13 cellular contexts compared by ENCODE assay signal in genomic region chr6:170561550-170561949, GRCh38. TPM values are rescaled to one million over a fixed set of nuclear protein-coding genes. Genes with fewer than 3 reads are reported as not detected.
A peak's percentile ranks its signal among the peaks of the same experiment; 100 is the strongest.
DNase-seq lines count a peak whose midpoint lies in the region; ATAC-seq and TF ChIP-seq lines count a peak whose summit lies in the region.
"Had no signal": no experiment of that assay in that cellular context is flagged by ENCODE, and none has a peak within 500 bp of the region (broad histone marks: within the 10 kb centered on the region; RNA-seq: fewer than 3 reads in every experiment).

No MANE protein-coding gene starts in this region.

- DNase-seq in DMS53 treated with DMSO at 0.1 percent for 48 hours (lab: John Stamatoyannopoulos, UW; ENCODE audit: unreplicated experiment) (peak; percentile 32), neuronal stem cell (ENCODE audit: low spot score) (no peak), epidermal melanocyte (ENCODE audit: insufficient read length, low spot score) (no peak)
- no peak for DNase-seq in activated naive CD4-positive, alpha-beta T cell (lab: John Stamatoyannopoulos, UW)
- DNase-seq: BE2C; CD8-positive, alpha-beta T cell; COR-L47; DMS153; GF-D8 had no signal

- H2AK5ac ChIP-seq in neuronal stem cell (ENCODE audit: low read depth, low read length) = no peak overlapping the region

- H3K4ac ChIP-seq in neuronal stem cell (ENCODE audit: low read length) = no peak overlapping the region

- TF ChIP-seq CTCF in VCaP (conservative IDR thresholded peaks at IDR 0.05) = no peak

- peak overlapping the region; percentile 73 for H3K27ac ChIP-seq in VCaP
- no peak overlapping the region for H3K27ac ChIP-seq in neuronal stem cell (replicated peaks; ENCODE audit: low read length)
- H3K27ac ChIP-seq: A549 had no signal

- no peak overlapping the region for H3K18ac ChIP-seq in neuronal stem cell (ENCODE audit: low read length)

- H4K91ac ChIP-seq in neuronal stem cell (ENCODE audit: low read depth, low read length, poor library complexity) = no peak overlapping the region

- H3K23ac ChIP-seq in neuronal stem cell (ENCODE audit: low read depth, low read length, poor library complexity) = no peak overlapping the region

- H3K9ac ChIP-seq in neuronal stem cell (ENCODE audit: low read depth, low read length, poor library complexity) = peak overlapping the region; percentile 35

- H3K14ac ChIP-seq in neuronal stem cell (ENCODE audit: low read length) = no peak overlapping the region

- H3K36me3 ChIP-seq in neuronal stem cell (replicated peaks in 1 of 2; ENCODE audit: control insufficient read depth in 2 of 2, insufficient read depth in 2 of 2, low read length in 2 of 2) = peaks cover 5 to 94% of the 10 kb centered on the region in 2 donors

- no peak overlapping the region for H4K8ac ChIP-seq in neuronal stem cell (ENCODE audit: low read depth, low read length)

- H3K79me1 ChIP-seq in neuronal stem cell (ENCODE audit: low read depth, low read length) = no peaks in the 10 kb centered on the region

- no CpG with 5 or more reads among the region's 4 CpGs for WGBS in neuronal stem cell (ENCODE audit: extremely low coverage in 2 of 2, insufficient read length in 2 of 2, insufficient replicate concordance in 1 of 2), 2 donors

- H3K4me1 ChIP-seq in neuronal stem cell (ENCODE audit: control insufficient read depth in 2 of 2, insufficient read depth in 1 of 2, low read depth in 1 of 2, low read length in 2 of 2) = no peaks in the 10 kb centered on the region
- H3K4me1 ChIP-seq: A549, BE2C had no signal

- H2BK120ac ChIP-seq in neuronal stem cell (ENCODE audit: low read depth, low read length) = no peak overlapping the region

- no peak overlapping the region for H2AFZ ChIP-seq in neuronal stem cell (ENCODE audit: low read length)

- H3K4me3 ChIP-seq in neuronal stem cell (ENCODE audit: low read length in 2 of 2) = no peak overlapping the region
- H3K4me3 ChIP-seq: A549, HAP-1 had no signal

- no peak overlapping the region for H2BK5ac ChIP-seq in neuronal stem cell (ENCODE audit: low read length)

- no peak for ATAC-seq in GM18498 (IDR thresholded peaks at IDR 0.05; ENCODE audit: unreplicated experiment)
- ATAC-seq: A549; CD8-positive, alpha-beta T cell had no signal

- H3K4me2 ChIP-seq in neuronal stem cell (ENCODE audit: insufficient read depth, low read length, poor library complexity, severe bottlenecking) = no peak overlapping the region
- H3K4me2 ChIP-seq: A549 had no signal

- no peaks in the 10 kb centered on the region for H3K27me3 ChIP-seq in neuronal stem cell (ENCODE audit: control insufficient read depth in 3 of 3, insufficient read depth in 3 of 3, low read depth in 1 of 3, low read length in 3 of 3)
- H3K27me3 ChIP-seq: BE2C had no signal

- H2BK12ac ChIP-seq in neuronal stem cell (ENCODE audit: low read length) = no peak overlapping the region

- H2BK15ac ChIP-seq in neuronal stem cell (ENCODE audit: low read length) = no peak overlapping the region

- H3K9me3 ChIP-seq in neuronal stem cell (replicated peaks in 1 of 2; ENCODE audit: control insufficient read depth in 2 of 2, insufficient read depth in 1 of 2, low read depth in 1 of 2, low read length in 2 of 2) = no peaks in the 10 kb centered on the region
- H3K9me3 ChIP-seq: A549, BE2C, HAP-1 had no signal

RNA-seq across cellular contexts. Expression of gene TBP, which starts 7.4 kb away (rescaled TPM):
- 24.3 TPM for polyA plus RNA-seq in neuronal stem cell (2013, experiment 1 of 2)
- 25.0 TPM for polyA plus RNA-seq in neuronal stem cell (2013, experiment 2 of 2)

RNA-seq across cellular contexts. Expression of gene PSMB1, which starts 8.4 kb away (rescaled TPM):
- polyA plus RNA-seq in neuronal stem cell (2013, experiment 1 of 2) = 260 TPM
- polyA plus RNA-seq in neuronal stem cell (2013, experiment 2 of 2) = 249 TPM

RNA-seq across cellular contexts. Expression of gene PDCD2, which starts 22.9 kb away (rescaled TPM):
- polyA plus RNA-seq in neuronal stem cell (2013, experiment 1 of 2) = 48.6 TPM
- 49.0 TPM for polyA plus RNA-seq in neuronal stem cell (2013, experiment 2 of 2)
